1 cellular context compared by ENCODE assay signal in the genomic region with DNA sequence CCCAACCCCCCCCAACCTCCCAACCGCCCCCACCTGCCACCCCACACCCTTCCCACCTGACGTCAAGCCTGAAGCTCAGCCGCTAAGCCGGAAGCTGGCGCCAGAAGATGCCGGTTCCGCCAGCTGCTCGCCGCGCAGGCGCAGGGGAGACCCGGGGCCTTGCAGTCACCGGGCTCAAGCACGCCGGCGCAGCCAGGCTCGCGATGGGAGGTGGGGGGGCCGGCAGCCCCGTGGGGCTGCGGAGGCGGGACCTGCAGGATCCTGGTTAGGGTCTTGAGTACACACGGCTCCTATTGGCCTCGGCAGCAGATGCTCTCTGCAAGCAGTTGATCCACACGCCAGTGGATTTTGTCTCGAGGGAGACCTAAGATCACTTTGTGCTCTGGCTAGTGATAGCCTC.
TF ChIP-seq lines count a peak whose summit lies in the region.

A gene (minus strand): TSS at position 109 of the 400 bp plus-strand sequence. CDS start 4,268 bp downstream, outside the sequence.

TF ChIP-seq in GM12878, 131 proteins besides CTCF, POLR2A, EP300 and RAD21 (continued from another document and continues in another):
- TF ChIP-seq, protein P1, sequence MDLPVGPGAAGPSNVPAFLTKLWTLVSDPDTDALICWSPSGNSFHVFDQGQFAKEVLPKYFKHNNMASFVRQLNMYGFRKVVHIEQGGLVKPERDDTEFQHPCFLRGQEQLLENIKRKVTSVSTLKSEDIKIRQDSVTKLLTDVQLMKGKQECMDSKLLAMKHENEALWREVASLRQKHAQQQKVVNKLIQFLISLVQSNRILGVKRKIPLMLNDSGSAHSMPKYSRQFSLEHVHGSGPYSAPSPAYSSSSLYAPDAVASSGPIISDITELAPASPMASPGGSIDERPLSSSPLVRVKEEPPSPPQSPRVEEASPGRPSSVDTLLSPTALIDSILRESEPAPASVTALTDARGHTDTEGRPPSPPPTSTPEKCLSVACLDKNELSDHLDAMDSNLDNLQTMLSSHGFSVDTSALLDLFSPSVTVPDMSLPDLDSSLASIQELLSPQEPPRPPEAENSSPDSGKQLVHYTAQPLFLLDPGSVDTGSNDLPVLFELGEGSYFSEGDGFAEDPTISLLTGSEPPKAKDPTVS (IDR thresholded peaks at IDR 0.05; ENCODE audit: low read depth, low read length): no peak
- TF ChIP-seq, protein P2, sequence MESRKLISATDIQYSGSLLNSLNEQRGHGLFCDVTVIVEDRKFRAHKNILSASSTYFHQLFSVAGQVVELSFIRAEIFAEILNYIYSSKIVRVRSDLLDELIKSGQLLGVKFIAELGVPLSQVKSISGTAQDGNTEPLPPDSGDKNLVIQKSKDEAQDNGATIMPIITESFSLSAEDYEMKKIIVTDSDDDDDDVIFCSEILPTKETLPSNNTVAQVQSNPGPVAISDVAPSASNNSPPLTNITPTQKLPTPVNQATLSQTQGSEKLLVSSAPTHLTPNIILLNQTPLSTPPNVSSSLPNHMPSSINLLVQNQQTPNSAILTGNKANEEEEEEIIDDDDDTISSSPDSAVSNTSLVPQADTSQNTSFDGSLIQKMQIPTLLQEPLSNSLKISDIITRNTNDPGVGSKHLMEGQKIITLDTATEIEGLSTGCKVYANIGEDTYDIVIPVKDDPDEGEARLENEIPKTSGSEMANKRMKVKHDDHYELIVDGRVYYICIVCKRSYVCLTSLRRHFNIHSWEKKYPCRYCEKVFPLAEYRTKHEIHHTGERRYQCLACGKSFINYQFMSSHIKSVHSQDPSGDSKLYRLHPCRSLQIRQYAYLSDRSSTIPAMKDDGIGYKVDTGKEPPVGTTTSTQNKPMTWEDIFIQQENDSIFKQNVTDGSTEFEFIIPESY (IDR thresholded peaks at IDR 0.05): no peak
- TF ChIP-seq, protein P3, sequence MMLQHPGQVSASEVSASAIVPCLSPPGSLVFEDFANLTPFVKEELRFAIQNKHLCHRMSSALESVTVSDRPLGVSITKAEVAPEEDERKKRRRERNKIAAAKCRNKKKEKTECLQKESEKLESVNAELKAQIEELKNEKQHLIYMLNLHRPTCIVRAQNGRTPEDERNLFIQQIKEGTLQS (IDR thresholded peaks at IDR 0.05; ENCODE audit: borderline replicate concordance, extremely low read depth, low read depth, low read length): no peak
- TF ChIP-seq CBFB (IDR thresholded peaks at IDR 0.05; ENCODE audit: low read depth): no peak
- no peak for TF ChIP-seq NBN (IDR thresholded peaks at IDR 0.05)
- TF ChIP-seq MEF2A (IDR thresholded peaks at IDR 0.05; ENCODE audit: insufficient read depth, low read depth, low read length): no peak
- no peak for TF ChIP-seq KDM1A (IDR thresholded peaks at IDR 0.05; ENCODE audit: borderline replicate concordance)
- TF ChIP-seq, protein P4, sequence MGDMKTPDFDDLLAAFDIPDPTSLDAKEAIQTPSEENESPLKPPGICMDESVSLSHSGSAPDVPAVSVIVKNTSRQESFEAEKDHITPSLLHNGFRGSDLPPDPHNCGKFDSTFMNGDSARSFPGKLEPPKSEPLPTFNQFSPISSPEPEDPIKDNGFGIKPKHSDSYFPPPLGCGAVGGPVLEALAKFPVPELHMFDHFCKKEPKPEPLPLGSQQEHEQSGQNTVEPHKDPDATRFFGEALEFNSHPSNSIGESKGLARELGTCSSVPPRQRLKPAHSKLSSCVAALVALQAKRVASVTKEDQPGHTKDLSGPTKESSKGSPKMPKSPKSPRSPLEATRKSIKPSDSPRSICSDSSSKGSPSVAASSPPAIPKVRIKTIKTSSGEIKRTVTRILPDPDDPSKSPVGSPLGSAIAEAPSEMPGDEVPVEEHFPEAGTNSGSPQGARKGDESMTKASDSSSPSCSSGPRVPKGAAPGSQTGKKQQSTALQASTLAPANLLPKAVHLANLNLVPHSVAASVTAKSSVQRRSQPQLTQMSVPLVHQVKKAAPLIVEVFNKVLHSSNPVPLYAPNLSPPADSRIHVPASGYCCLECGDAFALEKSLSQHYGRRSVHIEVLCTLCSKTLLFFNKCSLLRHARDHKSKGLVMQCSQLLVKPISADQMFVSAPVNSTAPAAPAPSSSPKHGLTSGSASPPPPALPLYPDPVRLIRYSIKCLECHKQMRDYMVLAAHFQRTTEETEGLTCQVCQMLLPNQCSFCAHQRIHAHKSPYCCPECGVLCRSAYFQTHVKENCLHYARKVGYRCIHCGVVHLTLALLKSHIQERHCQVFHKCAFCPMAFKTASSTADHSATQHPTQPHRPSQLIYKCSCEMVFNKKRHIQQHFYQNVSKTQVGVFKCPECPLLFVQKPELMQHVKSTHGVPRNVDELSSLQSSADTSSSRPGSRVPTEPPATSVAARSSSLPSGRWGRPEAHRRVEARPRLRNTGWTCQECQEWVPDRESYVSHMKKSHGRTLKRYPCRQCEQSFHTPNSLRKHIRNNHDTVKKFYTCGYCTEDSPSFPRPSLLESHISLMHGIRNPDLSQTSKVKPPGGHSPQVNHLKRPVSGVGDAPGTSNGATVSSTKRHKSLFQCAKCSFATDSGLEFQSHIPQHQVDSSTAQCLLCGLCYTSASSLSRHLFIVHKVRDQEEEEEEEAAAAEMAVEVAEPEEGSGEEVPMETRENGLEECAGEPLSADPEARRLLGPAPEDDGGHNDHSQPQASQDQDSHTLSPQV (IDR thresholded peaks at IDR 0.05): no peak
- TF ChIP-seq TCF3 (IDR thresholded peaks at IDR 0.05; ENCODE audit: borderline replicate concordance, insufficient read depth, low read depth, low read length): peak; percentile 74; the same call in 1 of the 2 replicates
- TF ChIP-seq CEBPB (IDR thresholded peaks at IDR 0.05; ENCODE audit: borderline replicate concordance in 1 of 2, low read depth in 2 of 2, low read length in 2 of 2): no peak
- TF ChIP-seq, protein P5, sequence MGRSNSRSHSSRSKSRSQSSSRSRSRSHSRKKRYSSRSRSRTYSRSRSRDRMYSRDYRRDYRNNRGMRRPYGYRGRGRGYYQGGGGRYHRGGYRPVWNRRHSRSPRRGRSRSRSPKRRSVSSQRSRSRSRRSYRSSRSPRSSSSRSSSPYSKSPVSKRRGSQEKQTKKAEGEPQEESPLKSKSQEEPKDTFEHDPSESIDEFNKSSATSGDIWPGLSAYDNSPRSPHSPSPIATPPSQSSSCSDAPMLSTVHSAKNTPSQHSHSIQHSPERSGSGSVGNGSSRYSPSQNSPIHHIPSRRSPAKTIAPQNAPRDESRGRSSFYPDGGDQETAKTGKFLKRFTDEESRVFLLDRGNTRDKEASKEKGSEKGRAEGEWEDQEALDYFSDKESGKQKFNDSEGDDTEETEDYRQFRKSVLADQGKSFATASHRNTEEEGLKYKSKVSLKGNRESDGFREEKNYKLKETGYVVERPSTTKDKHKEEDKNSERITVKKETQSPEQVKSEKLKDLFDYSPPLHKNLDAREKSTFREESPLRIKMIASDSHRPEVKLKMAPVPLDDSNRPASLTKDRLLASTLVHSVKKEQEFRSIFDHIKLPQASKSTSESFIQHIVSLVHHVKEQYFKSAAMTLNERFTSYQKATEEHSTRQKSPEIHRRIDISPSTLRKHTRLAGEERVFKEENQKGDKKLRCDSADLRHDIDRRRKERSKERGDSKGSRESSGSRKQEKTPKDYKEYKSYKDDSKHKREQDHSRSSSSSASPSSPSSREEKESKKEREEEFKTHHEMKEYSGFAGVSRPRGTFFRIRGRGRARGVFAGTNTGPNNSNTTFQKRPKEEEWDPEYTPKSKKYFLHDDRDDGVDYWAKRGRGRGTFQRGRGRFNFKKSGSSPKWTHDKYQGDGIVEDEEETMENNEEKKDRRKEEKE (IDR thresholded peaks at IDR 0.05): no peak
- TF ChIP-seq HCFC1 (IDR thresholded peaks at IDR 0.05; ENCODE audit: low read length): peak; percentile 44; the same call in 1 of the 2 replicates
- no peak for TF ChIP-seq TARDBP (IDR thresholded peaks at IDR 0.05; ENCODE audit: borderline replicate concordance)
- TF ChIP-seq HDAC2 (IDR thresholded peaks at IDR 0.05): no peak
- TF ChIP-seq NRF1 (conservative IDR thresholded peaks at IDR 0.05; ENCODE audit: low read depth, low read length): peak; percentile 91
- no peak for TF ChIP-seq KLF5 (IDR thresholded peaks at IDR 0.05; ENCODE audit: partially characterized antibody)
- TF ChIP-seq ZZZ3 (IDR thresholded peaks at IDR 0.05; ENCODE audit: control insufficient read depth, insufficient read length, low read depth): no peak
- no peak for TF ChIP-seq SMAD5 (IDR thresholded peaks at IDR 0.05; ENCODE audit: low read depth)
- TF ChIP-seq, protein P6, sequence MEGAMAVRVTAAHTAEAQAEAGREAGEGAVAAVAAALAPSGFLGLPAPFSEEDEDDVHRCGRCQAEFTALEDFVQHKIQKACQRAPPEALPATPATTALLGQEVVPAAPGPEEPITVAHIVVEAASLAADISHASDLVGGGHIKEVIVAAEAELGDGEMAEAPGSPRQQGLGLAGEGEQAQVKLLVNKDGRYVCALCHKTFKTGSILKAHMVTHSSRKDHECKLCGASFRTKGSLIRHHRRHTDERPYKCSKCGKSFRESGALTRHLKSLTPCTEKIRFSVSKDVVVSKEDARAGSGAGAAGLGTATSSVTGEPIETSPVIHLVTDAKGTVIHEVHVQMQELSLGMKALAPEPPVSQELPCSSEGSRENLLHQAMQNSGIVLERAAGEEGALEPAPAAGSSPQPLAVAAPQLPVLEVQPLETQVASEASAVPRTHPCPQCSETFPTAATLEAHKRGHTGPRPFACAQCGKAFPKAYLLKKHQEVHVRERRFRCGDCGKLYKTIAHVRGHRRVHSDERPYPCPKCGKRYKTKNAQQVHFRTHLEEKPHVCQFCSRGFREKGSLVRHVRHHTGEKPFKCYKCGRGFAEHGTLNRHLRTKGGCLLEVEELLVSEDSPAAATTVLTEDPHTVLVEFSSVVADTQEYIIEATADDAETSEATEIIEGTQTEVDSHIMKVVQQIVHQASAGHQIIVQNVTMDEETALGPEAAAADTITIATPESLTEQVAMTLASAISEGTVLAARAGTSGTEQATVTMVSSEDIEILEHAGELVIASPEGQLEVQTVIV (IDR thresholded peaks at IDR 0.05; ENCODE audit: borderline replicate concordance, partially characterized antibody): no peak
- TF ChIP-seq BRCA1 (IDR thresholded peaks at IDR 0.05; ENCODE audit: low read depth, low read length): no peak
- TF ChIP-seq NR2F1 (conservative IDR thresholded peaks at IDR 0.05): no peak
- TF ChIP-seq TCF7 (IDR thresholded peaks at IDR 0.05; ENCODE audit: borderline replicate concordance): no peak
- no peak for TF ChIP-seq NFIC (IDR thresholded peaks at IDR 0.05; ENCODE audit: low read depth, low read length)
- TF ChIP-seq, protein P7, sequence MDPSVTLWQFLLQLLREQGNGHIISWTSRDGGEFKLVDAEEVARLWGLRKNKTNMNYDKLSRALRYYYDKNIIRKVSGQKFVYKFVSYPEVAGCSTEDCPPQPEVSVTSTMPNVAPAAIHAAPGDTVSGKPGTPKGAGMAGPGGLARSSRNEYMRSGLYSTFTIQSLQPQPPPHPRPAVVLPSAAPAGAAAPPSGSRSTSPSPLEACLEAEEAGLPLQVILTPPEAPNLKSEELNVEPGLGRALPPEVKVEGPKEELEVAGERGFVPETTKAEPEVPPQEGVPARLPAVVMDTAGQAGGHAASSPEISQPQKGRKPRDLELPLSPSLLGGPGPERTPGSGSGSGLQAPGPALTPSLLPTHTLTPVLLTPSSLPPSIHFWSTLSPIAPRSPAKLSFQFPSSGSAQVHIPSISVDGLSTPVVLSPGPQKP (IDR thresholded peaks at IDR 0.05; ENCODE audit: low read depth, low read length): peak; percentile 92
- no peak for TF ChIP-seq HDGF (IDR thresholded peaks at IDR 0.05)
- TF ChIP-seq IKZF2 (IDR thresholded peaks at IDR 0.05): no peak
- TF ChIP-seq, protein P8, sequence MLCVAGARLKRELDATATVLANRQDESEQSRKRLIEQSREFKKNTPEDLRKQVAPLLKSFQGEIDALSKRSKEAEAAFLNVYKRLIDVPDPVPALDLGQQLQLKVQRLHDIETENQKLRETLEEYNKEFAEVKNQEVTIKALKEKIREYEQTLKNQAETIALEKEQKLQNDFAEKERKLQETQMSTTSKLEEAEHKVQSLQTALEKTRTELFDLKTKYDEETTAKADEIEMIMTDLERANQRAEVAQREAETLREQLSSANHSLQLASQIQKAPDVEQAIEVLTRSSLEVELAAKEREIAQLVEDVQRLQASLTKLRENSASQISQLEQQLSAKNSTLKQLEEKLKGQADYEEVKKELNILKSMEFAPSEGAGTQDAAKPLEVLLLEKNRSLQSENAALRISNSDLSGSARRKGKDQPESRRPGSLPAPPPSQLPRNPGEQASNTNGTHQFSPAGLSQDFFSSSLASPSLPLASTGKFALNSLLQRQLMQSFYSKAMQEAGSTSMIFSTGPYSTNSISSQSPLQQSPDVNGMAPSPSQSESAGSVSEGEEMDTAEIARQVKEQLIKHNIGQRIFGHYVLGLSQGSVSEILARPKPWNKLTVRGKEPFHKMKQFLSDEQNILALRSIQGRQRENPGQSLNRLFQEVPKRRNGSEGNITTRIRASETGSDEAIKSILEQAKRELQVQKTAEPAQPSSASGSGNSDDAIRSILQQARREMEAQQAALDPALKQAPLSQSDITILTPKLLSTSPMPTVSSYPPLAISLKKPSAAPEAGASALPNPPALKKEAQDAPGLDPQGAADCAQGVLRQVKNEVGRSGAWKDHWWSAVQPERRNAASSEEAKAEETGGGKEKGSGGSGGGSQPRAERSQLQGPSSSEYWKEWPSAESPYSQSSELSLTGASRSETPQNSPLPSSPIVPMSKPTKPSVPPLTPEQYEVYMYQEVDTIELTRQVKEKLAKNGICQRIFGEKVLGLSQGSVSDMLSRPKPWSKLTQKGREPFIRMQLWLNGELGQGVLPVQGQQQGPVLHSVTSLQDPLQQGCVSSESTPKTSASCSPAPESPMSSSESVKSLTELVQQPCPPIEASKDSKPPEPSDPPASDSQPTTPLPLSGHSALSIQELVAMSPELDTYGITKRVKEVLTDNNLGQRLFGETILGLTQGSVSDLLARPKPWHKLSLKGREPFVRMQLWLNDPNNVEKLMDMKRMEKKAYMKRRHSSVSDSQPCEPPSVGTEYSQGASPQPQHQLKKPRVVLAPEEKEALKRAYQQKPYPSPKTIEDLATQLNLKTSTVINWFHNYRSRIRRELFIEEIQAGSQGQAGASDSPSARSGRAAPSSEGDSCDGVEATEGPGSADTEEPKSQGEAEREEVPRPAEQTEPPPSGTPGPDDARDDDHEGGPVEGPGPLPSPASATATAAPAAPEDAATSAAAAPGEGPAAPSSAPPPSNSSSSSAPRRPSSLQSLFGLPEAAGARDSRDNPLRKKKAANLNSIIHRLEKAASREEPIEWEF (IDR thresholded peaks at IDR 0.05; ENCODE audit: insufficient replicate concordance, low read depth, low read length): peak; percentile 53
- TF ChIP-seq JUNB (IDR thresholded peaks at IDR 0.05): no peak
- peak; percentile 74 for TF ChIP-seq IKZF1 (conservative IDR thresholded peaks at IDR 0.05)
- TF ChIP-seq EZH2 (IDR thresholded peaks at IDR 0.05; ENCODE audit: borderline replicate concordance, control insufficient read depth, low read depth, low read length): no peak
- TF ChIP-seq PAX8 (IDR thresholded peaks at IDR 0.05): no peak
- TF ChIP-seq CREB1 (IDR thresholded peaks at IDR 0.05; ENCODE audit: low read depth): peak; percentile 66; the same call in 1 of the 2 replicates
- peak in 1 of 2 experiments; percentile 81; a peak in 2 of 3 replicates for TF ChIP-seq EGR1 (IDR thresholded peaks at IDR 0.05; ENCODE audit: borderline replicate concordance in 1 of 2, low read depth in 2 of 2, low read length in 2 of 2)
- no peak for TF ChIP-seq NFXL1 (IDR thresholded peaks at IDR 0.05; ENCODE audit: borderline replicate concordance)
- TF ChIP-seq NFYA (IDR thresholded peaks at IDR 0.05; ENCODE audit: borderline replicate concordance, low read depth, low read length): no peak
- TF ChIP-seq MTA2 (IDR thresholded peaks at IDR 0.05; ENCODE audit: low read depth): no peak
- TF ChIP-seq ATF7 (IDR thresholded peaks at IDR 0.05; ENCODE audit: low read depth): no peak
- no peak for TF ChIP-seq DPF2 (IDR thresholded peaks at IDR 0.05)
- TF ChIP-seq STAT1 (conservative IDR thresholded peaks at IDR 0.05): no peak
- no peak for TF ChIP-seq ASH2L (IDR thresholded peaks at IDR 0.05; ENCODE audit: borderline replicate concordance, low read depth)
- no peak for TF ChIP-seq TAF1 (IDR thresholded peaks at IDR 0.05; ENCODE audit: borderline replicate concordance, low read depth, low read length)
